Comparison of ENCODE assay signal across 2 cellular contexts in genomic region chr18:74544898-74545297, GRCh38.
TF ChIP-seq lines count a peak whose summit lies in the region.

No MANE protein-coding gene starts in this region.

TF ChIP-seq in endothelial cell of umbilical vein, 7 proteins besides CTCF, POLR2A, EP300 and RAD21 (continued from another document):
- no peak for TF ChIP-seq FOS (IDR thresholded peaks at IDR 0.05; ENCODE audit: borderline replicate concordance, insufficient read depth, low read length)
- TF ChIP-seq POLR2AphosphoS5 (IDR thresholded peaks at IDR 0.05; ENCODE audit: insufficient read depth, low read depth, low read length), result no peak
- TF ChIP-seq GATA2 (IDR thresholded peaks at IDR 0.05; ENCODE audit: insufficient read depth, insufficient read length, low read depth, low read length), result no peak
- TF ChIP-seq MYC (IDR thresholded peaks at IDR 0.05; ENCODE audit: low read depth, low read length), result no peak

TF ChIP-seq in SK-N-SH treated with all-trans-retinoic acid at 6 μM for 48 hours, 23 proteins besides CTCF, POLR2A, EP300 and RAD21 (continued from another document):
- TF ChIP-seq, protein P1, sequence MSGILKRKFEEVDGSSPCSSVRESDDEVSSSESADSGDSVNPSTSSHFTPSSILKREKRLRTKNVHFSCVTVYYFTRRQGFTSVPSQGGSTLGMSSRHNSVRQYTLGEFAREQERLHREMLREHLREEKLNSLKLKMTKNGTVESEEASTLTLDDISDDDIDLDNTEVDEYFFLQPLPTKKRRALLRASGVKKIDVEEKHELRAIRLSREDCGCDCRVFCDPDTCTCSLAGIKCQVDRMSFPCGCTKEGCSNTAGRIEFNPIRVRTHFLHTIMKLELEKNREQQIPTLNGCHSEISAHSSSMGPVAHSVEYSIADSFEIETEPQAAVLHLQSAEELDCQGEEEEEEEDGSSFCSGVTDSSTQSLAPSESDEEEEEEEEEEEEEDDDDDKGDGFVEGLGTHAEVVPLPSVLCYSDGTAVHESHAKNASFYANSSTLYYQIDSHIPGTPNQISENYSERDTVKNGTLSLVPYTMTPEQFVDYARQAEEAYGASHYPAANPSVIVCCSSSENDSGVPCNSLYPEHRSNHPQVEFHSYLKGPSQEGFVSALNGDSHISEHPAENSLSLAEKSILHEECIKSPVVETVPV (CRISPR knock-in tag; IDR thresholded peaks at IDR 0.05), result no peak
- TF ChIP-seq ESRRG (CRISPR knock-in tag; IDR thresholded peaks at IDR 0.05) (no peak), ZNF565 (CRISPR knock-in tag; conservative IDR thresholded peaks at IDR 0.05; ENCODE audit: low read depth) (no peak), ZNF8 (CRISPR knock-in tag; IDR thresholded peaks at IDR 0.05) (no peak), TCF4 (CRISPR knock-in tag; IDR thresholded peaks at IDR 0.05; ENCODE audit: borderline replicate concordance) (no peak), OSR1 (CRISPR knock-in tag; IDR thresholded peaks at IDR 0.05) (no peak), RARB (CRISPR knock-in tag; IDR thresholded peaks at IDR 0.05) (no peak), BACH2 (CRISPR knock-in tag; IDR thresholded peaks at IDR 0.05; ENCODE audit: borderline replicate concordance) (no peak), CSDC2 (CRISPR knock-in tag; IDR thresholded peaks at IDR 0.05) (no peak), ZFP30 (CRISPR knock-in tag; IDR thresholded peaks at IDR 0.05) (no peak), ISL1 (CRISPR knock-in tag; IDR thresholded peaks at IDR 0.05) (no peak)
- TF ChIP-seq, protein P2, sequence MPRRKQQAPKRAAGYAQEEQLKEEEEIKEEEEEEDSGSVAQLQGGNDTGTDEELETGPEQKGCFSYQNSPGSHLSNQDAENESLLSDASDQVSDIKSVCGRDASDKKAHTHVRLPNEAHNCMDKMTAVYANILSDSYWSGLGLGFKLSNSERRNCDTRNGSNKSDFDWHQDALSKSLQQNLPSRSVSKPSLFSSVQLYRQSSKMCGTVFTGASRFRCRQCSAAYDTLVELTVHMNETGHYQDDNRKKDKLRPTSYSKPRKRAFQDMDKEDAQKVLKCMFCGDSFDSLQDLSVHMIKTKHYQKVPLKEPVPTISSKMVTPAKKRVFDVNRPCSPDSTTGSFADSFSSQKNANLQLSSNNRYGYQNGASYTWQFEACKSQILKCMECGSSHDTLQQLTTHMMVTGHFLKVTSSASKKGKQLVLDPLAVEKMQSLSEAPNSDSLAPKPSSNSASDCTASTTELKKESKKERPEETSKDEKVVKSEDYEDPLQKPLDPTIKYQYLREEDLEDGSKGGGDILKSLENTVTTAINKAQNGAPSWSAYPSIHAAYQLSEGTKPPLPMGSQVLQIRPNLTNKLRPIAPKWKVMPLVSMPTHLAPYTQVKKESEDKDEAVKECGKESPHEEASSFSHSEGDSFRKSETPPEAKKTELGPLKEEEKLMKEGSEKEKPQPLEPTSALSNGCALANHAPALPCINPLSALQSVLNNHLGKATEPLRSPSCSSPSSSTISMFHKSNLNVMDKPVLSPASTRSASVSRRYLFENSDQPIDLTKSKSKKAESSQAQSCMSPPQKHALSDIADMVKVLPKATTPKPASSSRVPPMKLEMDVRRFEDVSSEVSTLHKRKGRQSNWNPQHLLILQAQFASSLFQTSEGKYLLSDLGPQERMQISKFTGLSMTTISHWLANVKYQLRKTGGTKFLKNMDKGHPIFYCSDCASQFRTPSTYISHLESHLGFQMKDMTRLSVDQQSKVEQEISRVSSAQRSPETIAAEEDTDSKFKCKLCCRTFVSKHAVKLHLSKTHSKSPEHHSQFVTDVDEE (CRISPR knock-in tag; IDR thresholded peaks at IDR 0.05), result no peak
- TF ChIP-seq, protein P3, sequence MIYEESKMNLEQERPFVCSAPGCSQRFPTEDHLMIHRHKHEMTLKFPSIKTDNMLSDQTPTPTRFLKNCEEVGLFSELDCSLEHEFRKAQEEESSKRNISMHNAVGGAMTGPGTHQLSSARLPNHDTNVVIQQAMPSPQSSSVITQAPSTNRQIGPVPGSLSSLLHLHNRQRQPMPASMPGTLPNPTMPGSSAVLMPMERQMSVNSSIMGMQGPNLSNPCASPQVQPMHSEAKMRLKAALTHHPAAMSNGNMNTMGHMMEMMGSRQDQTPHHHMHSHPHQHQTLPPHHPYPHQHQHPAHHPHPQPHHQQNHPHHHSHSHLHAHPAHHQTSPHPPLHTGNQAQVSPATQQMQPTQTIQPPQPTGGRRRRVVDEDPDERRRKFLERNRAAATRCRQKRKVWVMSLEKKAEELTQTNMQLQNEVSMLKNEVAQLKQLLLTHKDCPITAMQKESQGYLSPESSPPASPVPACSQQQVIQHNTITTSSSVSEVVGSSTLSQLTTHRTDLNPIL (CRISPR knock-in tag; IDR thresholded peaks at IDR 0.05; ENCODE audit: low read depth), result no peak
